Comparison of ENCODE assay signal across 6 cellular contexts in the genomic region with DNA sequence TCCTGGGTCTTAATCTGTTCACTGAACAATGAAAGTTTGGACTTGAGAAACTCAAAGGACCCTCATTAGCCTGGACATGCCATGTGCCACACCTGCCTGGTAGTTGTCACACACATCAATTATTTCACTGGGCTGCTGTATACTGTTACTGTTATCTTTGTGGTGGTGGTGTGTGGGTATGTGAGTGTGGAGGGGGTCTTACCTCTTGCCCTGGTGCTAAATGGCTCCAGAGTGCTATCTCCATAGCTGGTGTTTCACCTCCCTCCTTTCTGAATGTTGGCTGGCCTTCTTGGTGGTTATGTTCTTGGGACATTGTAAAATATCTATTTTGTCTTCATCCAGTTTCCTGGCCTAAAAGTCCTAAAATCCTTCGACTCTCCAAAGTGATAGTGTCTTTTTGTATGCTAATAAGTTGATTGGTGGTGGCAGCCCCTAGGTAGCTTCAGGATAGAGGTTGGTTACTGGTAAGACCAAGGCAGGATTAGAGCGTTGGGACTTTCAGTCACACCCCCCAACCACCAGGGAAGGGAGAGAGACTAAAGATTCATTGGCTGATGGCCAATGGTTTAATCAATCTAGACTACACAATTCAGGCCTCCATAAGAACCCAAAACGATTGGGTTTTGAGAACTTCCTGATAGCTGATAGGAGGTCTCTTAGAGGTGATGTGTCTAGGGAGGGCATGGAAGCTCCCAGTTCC.
"Had no signal": no experiment of that assay in that cellular context is flagged by ENCODE, and none has a peak within 500 bp of the region (broad histone marks: within the 10 kb centered on the region; RNA-seq: fewer than 3 reads in every experiment).

No MANE protein-coding gene starts in this region.

- H3K27me3 Mint-ChIP-seq: IgD-negative memory B cell had no signal

- DNase-seq: GM23248, GOT3, H7, HFFc6, KG1 had no signal

- H3K36me3 Mint-ChIP-seq: IgD-negative memory B cell had no signal

- H3K4me3 Mint-ChIP-seq: HFFc6 had no signal

- H3K4me1 Mint-ChIP-seq: IgD-negative memory B cell had no signal

- H3K27ac Mint-ChIP-seq: HFFc6, IgD-negative memory B cell had no signal
